Comparison of ENCODE assay signal across 9 cellular contexts in the genomic region with DNA sequence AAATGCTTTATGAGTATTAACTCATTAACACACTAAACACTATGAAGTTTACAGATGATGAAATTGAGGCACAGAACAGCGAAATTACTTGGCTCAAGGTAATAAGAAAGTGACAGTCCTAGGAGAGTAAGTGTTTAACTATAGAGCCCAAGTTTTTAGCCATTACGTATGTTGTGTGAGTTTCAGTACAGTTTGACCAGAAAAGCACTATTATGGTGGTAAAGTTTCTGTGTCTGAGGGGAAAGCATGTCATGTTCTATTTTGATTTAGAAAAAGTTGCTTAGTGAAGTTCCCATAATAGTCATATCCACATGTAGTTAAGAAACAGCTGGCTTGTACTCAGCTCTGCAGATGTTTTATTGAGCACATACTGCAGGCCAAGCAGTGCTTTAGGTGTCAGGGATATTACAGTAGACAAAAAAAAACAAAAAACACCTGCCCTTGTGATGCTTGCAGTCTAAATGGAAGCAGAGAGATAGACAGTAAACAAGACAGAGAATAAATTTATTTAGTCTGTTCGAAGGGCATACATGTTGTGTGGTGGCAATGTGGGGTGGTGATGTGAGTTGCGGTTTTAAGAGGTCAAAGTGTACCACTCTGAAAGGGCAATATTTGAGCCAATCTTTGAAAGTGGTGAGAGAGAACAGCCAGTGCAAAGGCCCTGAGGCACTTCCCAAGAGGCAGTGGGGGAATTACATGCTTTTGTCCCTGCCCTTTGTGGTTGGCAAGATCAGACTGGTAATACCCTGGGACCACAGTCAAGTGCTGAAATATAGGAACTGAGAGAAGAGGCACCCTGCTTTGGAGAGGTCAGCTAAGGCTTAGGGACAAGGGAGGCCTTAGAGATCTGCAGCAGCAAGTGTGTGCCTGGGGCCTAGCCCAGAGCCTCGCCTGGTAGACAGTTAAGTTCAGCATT. TPM values are rescaled to one million over a fixed set of nuclear protein-coding genes. Genes with fewer than 3 reads are reported as not detected.
DNase-seq lines count a peak whose midpoint lies in the region; ATAC-seq and TF ChIP-seq lines count a peak whose summit lies in the region.
"Had no signal": no experiment of that assay in that cellular context is flagged by ENCODE, and none has a peak within 500 bp of the region (broad histone marks: within the 10 kb centered on the region; RNA-seq: fewer than 3 reads in every experiment).

No MANE protein-coding gene starts in this region.

- no peaks in the 10 kb centered on the region for H3K9me3 ChIP-seq in endocrine pancreas (ENCODE audit: control insufficient read depth, low read length)

- DNase-seq in GM13977 (ENCODE audit: low spot score) (peak; percentile 63), cortex of kidney (lab: John Stamatoyannopoulos, UW) (no peak), progenitor cell of endocrine pancreas (ENCODE audit: low spot score, unreplicated experiment) (no peak), SW480 (ENCODE audit: low spot score) (no peak), NCI-H1048 (lab: John Stamatoyannopoulos, UW) (no peak)
- DNase-seq: HFFc6 had no signal

- H3K9ac ChIP-seq in endocrine pancreas (ENCODE audit: control insufficient read depth, insufficient read depth, low read length): no peak overlapping the region

- peak overlapping the region; percentile 55 for H3K4me3 ChIP-seq in endocrine pancreas (ENCODE audit: control insufficient read depth, insufficient read depth, low read length)

- peaks cover 6% of the 10 kb centered on the region for H3K4me1 Mint-ChIP-seq in progenitor cell of endocrine pancreas (ENCODE audit: low read depth)

- H3K36me3 Mint-ChIP-seq in progenitor cell of endocrine pancreas (ENCODE audit: insufficient read depth): peaks cover 6% of the 10 kb centered on the region

- H3K27me3 ChIP-seq in endocrine pancreas (ENCODE audit: control insufficient read depth, insufficient read depth, low read length): no peaks in the 10 kb centered on the region

- H3K27ac Mint-ChIP-seq in progenitor cell of endocrine pancreas: no peak overlapping the region
- H3K27ac Mint-ChIP-seq: HFFc6 had no signal

- H3K27me3 Mint-ChIP-seq in progenitor cell of endocrine pancreas: no peaks in the 10 kb centered on the region

- H3K4me1 ChIP-seq in endocrine pancreas (ENCODE audit: control insufficient read depth, insufficient read depth, low read length): peaks cover 11% of the 10 kb centered on the region

- no peak overlapping the region for H3K4me3 Mint-ChIP-seq in progenitor cell of endocrine pancreas (ENCODE audit: low read depth)
- H3K4me3 Mint-ChIP-seq: HFFc6 had no signal

- TF ChIP-seq CTCF in GM13977 (IDR thresholded peaks at IDR 0.05; ENCODE audit: extremely low read depth, insufficient read depth, missing control alignments) (no peak), progenitor cell of endocrine pancreas (IDR thresholded peaks at IDR 0.05; ENCODE audit: unreplicated experiment) (no peak)

- no peaks in the 10 kb centered on the region for H3K36me3 ChIP-seq in endocrine pancreas (ENCODE audit: control insufficient read depth, insufficient read depth, low read length)

- in situ Hi-C loops in GM13977 (cut with MboI; ENCODE audit: low pct_unique_long_range_greater_than_20kb, low sequenced_read_pairs, unreplicated experiment): no loop called here

- no peaks in the 10 kb centered on the region for H3K9me3 Mint-ChIP-seq in progenitor cell of endocrine pancreas (ENCODE audit: low read depth)
- H3K9me3 Mint-ChIP-seq: HFFc6 had no signal

- ATAC-seq in GM21367 (IDR thresholded peaks at IDR 0.05; ENCODE audit: unreplicated experiment): peak; percentile 38
- peak; percentile 49 for ATAC-seq in HG03432 (IDR thresholded peaks at IDR 0.05; ENCODE audit: unreplicated experiment)

RNA-seq across cellular contexts. Expression of gene TMEM131L, which starts 6.2 kb away (rescaled TPM):
- total RNA-seq in progenitor cell of endocrine pancreas: 18.1 and 18.9 TPM in 2 replicates
